8 cellular contexts compared by ENCODE assay signal in genomic region chr19:9674669-9675357, GRCh38. TPM values are rescaled to one million over a fixed set of nuclear protein-coding genes. Genes with fewer than 3 reads are reported as not detected.
DNase-seq lines count a peak whose midpoint lies in the region; ATAC-seq and TF ChIP-seq lines count a peak whose summit lies in the region.

Gene ZNF562, minus strand, starts transcription at chr19:9675100. Its CDS starts 14,356 bp downstream, at chr19:9660744.

- POLR2A ChIA-PET in CD8-positive, alpha-beta memory T cell (lab: Charles Lee), result no interaction called here
- POLR2A ChIA-PET in naive thymus-derived CD4-positive, alpha-beta T cell (lab: Charles Lee), result interaction anchor here (0.7 to 1.9 kb wide), 3 partner anchors 49 to 124 kb away, joined by 3 to 7 read pairs (median 3); no protein-coding TSS in a partner anchor

- H3K4me1 ChIP-seq in CD8-positive, alpha-beta memory T cell (ENCODE audit: insufficient read depth, low read length), result peaks cover 15% of the 10 kb centered on the region
- peaks cover 0 to 4% of the 10 kb centered on the region in 2 donors for H3K4me1 ChIP-seq in naive thymus-derived CD4-positive, alpha-beta T cell (ENCODE audit: control insufficient read depth in 2 of 2, insufficient read depth in 2 of 2, low read length in 2 of 2)

- H3K4me3 ChIP-seq in CD8-positive, alpha-beta memory T cell (ENCODE audit: low read length), result peak within 1 kb of the TSS; percentile 99
- peak within 1 kb of the TSS; percentile 99 for H3K4me3 ChIP-seq in naive thymus-derived CD4-positive, alpha-beta T cell (ENCODE audit: low read length)

- peaks cover 17 to 42% (median 40%) of the 10 kb centered on the region in 3 donors for H3K36me3 Mint-ChIP-seq in CD8-positive, alpha-beta memory T cell
- H3K36me3 Mint-ChIP-seq in naive thymus-derived CD4-positive, alpha-beta T cell, result peaks cover 26 to 45% (median 36%) of the 10 kb centered on the region in 5 donors

- peaks cover 0 to 1% of the 10 kb centered on the region in 2 donors for H3K27me3 Mint-ChIP-seq in CD8-positive, alpha-beta memory T cell
- H3K27me3 Mint-ChIP-seq in naive thymus-derived CD4-positive, alpha-beta T cell, result no peaks in the 10 kb centered on the region

- intact Hi-C loops in naive thymus-derived CD4-positive, alpha-beta T cell (cut with micrococcal nuclease), result loop anchor here (1.0 to 2.0 kb wide), 8 partner anchors 54 to 535 kb away; partner anchors contain the start of genes FBXL12 (in 1 of the 2), ZNF121 (in 1 of the 2), ZNF317 (in 1 of the 2) and ZNF559 (in 1 of the 2)

- CTCF ChIA-PET in CD8-positive, alpha-beta memory T cell (lab: Charles Lee), result no interaction called here
- CTCF ChIA-PET in naive thymus-derived CD4-positive, alpha-beta T cell (lab: Charles Lee), result no interaction called here

- peaks cover 9% of the 10 kb centered on the region for H3K36me3 ChIP-seq in CD8-positive, alpha-beta memory T cell (ENCODE audit: insufficient read depth, low read length)
- H3K36me3 ChIP-seq in naive thymus-derived CD4-positive, alpha-beta T cell (ENCODE audit: control insufficient read depth in 2 of 3, insufficient read depth in 3 of 3, low read length in 3 of 3), result peaks cover 4 to 23% (median 4%) of the 10 kb centered on the region in 3 experiments

- peak within 1 kb of the TSS; percentile 91 to 99 (median 98) for H3K4me3 Mint-ChIP-seq in CD8-positive, alpha-beta memory T cell
- H3K4me3 Mint-ChIP-seq in naive thymus-derived CD4-positive, alpha-beta T cell, result peak within 1 kb of the TSS; percentile 86 to 99 (median 96)

- H3K27me3 ChIP-seq in CD8-positive, alpha-beta memory T cell (ENCODE audit: insufficient read depth, low read length, poor library complexity, severe bottlenecking), result no peaks in the 10 kb centered on the region
- H3K27me3 ChIP-seq in naive thymus-derived CD4-positive, alpha-beta T cell (ENCODE audit: control insufficient read depth in 2 of 2, insufficient read depth in 2 of 2, low read length in 2 of 2), result no peaks in the 10 kb centered on the region

- peaks cover 25 to 37% (median 36%) of the 10 kb centered on the region in 3 donors for H3K4me1 Mint-ChIP-seq in CD8-positive, alpha-beta memory T cell
- peaks cover 11 to 33% (median 29%) of the 10 kb centered on the region in 7 donors for H3K4me1 Mint-ChIP-seq in naive thymus-derived CD4-positive, alpha-beta T cell

- H3K9me3 ChIP-seq in CD8-positive, alpha-beta memory T cell (ENCODE audit: low read length), result peaks cover 27% of the 10 kb centered on the region
- peaks cover 0 to 38% (median 10%) of the 10 kb centered on the region in 3 experiments for H3K9me3 ChIP-seq in naive thymus-derived CD4-positive, alpha-beta T cell (ENCODE audit: control insufficient read depth in 2 of 3, low read length in 3 of 3)

- peak within 1 kb of the TSS; percentile 85 to 99 (median 98) for H3K27ac Mint-ChIP-seq in CD8-positive, alpha-beta memory T cell
- H3K27ac Mint-ChIP-seq in naive thymus-derived CD4-positive, alpha-beta T cell, result peak within 1 kb of the TSS; percentile 87 to 99 (median 96)

- peak; percentile 87 for ATAC-seq in GM21360 (IDR thresholded peaks at IDR 0.05; ENCODE audit: unreplicated experiment)
- peak; percentile 92 for ATAC-seq in naive thymus-derived CD4-positive, alpha-beta T cell

- peak within 1 kb of the TSS; percentile 93 for H3K27ac ChIP-seq in CD8-positive, alpha-beta memory T cell (ENCODE audit: low read depth, low read length)
- peak within 1 kb of the TSS; percentile 91 for H3K27ac ChIP-seq in naive thymus-derived CD4-positive, alpha-beta T cell (ENCODE audit: low read depth, low read length)

- H3K9me3 Mint-ChIP-seq in CD8-positive, alpha-beta memory T cell, result peaks cover 23 to 38% (median 34%) of the 10 kb centered on the region in 5 donors
- H3K9me3 Mint-ChIP-seq in naive thymus-derived CD4-positive, alpha-beta T cell, result peaks cover 12 to 52% (median 38%) of the 10 kb centered on the region in 11 donors

- DNase-seq in CD8-positive, alpha-beta memory T cell, result peak; percentile 64 to 87 (median 76)
- DNase-seq in HuH-7 (ENCODE audit: low spot score), result peak; percentile 82
- DNase-seq in activated T-helper 1 cell treated with Interleukin-2 at 50 U/mL for 16 hours (ENCODE audit: low read depth), result peak; percentile 55
- peak; percentile 86 for DNase-seq in fibroblast of gingiva (ENCODE audit: low read depth)
- DNase-seq in naive thymus-derived CD4-positive, alpha-beta T cell, result peak; percentile 66 to 82 (median 76)
- DNase-seq in stimulated activated naive CD4-positive, alpha-beta T cell (lab: John Stamatoyannopoulos, UW), result peak; percentile 58 to 84 (median 66)

TF ChIP-seq in PFSK-1, 5 proteins besides CTCF, POLR2A, EP300 and RAD21:
- TF ChIP-seq FOXP2 (optimal IDR thresholded peaks at IDR 0.05; ENCODE audit: borderline replicate concordance, extremely low read depth, extremely low read length, insufficient read depth) (peak; percentile 34), POLR2AphosphoS5 (IDR thresholded peaks at IDR 0.05; ENCODE audit: low read depth, low read length) (peak; percentile 86), REST (IDR thresholded peaks at IDR 0.05; ENCODE audit: insufficient read depth in 1 of 2, low read depth in 2 of 2, low read length in 2 of 2) (0 out of 4 replicates have a peak, but pooled peaks of 1 of the 2 experiments have one; percentile 20), SIN3A (IDR thresholded peaks at IDR 0.05; ENCODE audit: borderline replicate concordance, insufficient read depth, low read length) (peak; percentile 8; the same call in 1 of the 2 replicates), TAF1 (IDR thresholded peaks at IDR 0.05; ENCODE audit: borderline replicate concordance, insufficient read depth, low read length) (peak; percentile 88; the same call in 1 of the 2 replicates)

RNA-seq across cellular contexts. Expression of gene ZNF562, which starts in this region (rescaled TPM):
- total RNA-seq in CD8-positive, alpha-beta memory T cell, result 10 to 100 TPM; 42.2 to 45.7 TPM
- 3.5 TPM for polyA plus RNA-seq in CD8-positive, alpha-beta memory T cell
- polyA plus RNA-seq in PFSK-1 (2012; ENCODE audit: insufficient read length, low read depth), result 2.7 TPM
- total RNA-seq in naive thymus-derived CD4-positive, alpha-beta T cell, result 10 to 100 TPM in 4 of 5 experiments, 1 to 10 TPM in 1; 8.9 to 18.6 (median 16.5) TPM
- 1 to 10 TPM; 1.3 to 4.5 TPM for polyA plus RNA-seq in naive thymus-derived CD4-positive, alpha-beta T cell

Comparison
In these comparisons a context has a peak if more than half of its experiments do, and no peak if none do; other contexts are left out.
1. Peak in every context shown above with its lines: DNase-seq, ATAC-seq, H3K4me3 ChIP-seq and H3K27ac ChIP-seq.